In the genomic region with DNA sequence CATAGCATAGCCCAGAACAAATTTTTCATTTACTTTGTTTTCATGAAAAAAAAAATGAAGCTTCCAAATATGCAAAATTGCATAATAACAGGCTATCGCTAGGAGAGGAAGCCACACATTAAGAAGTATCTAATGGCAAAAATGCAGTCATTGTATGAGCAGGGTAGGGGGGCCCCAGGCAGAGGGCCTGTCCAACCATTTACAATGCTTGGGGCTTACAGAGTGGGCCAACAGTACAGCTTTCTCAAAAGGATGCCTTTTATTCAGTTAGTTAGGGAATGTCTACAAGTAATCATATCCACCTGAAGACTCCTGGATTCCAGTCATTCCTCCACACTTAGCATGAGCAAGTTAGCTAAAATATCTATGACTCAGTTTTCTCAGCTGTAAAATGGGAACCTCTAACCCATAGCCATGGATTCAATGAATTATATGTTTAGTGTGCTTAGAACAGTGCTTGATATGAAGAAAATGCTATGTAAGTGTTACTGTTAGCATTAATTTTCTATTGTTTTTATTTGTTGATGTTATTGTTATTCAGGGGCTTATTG, we compare ENCODE assay signal across 23 cellular contexts.
DNase-seq lines count a peak whose midpoint lies in the region; ATAC-seq and TF ChIP-seq lines count a peak whose summit lies in the region.
"Had no signal": no experiment of that assay in that cellular context is flagged by ENCODE, and none has a peak within 500 bp of the region (broad histone marks: within the 10 kb centered on the region; RNA-seq: fewer than 3 reads in every experiment).

No MANE protein-coding gene starts in this region.

- DNase-seq in AG10803 (ENCODE audit: low read depth) (peak; percentile 64), WTC11 (ENCODE audit: low spot score) (no peak), fibroblast of gingiva (ENCODE audit: low read depth) (peak; percentile 24), osteocyte (ENCODE audit: extremely low spot score, unreplicated experiment) (no peak), NCI-H146 (lab: John Stamatoyannopoulos, UW) (no peak), T-helper 2 cell (no peak), Calu3 (no peak)
- DNase-seq: CD8-positive, alpha-beta T cell; DMS153; DND-41; GOT3; HCEC 1CT; NCI-H1048; NCI-H1694 treated with DMSO at 0.1 percent for 48 hours; NCI-H2081; NCI-H2171; NCI-H226; NCI-H510A; NCI-H69; Right ventricle myocardium superior; RPMI8226 had no signal

- CTCF ChIA-PET in WTC11 (lab: Charles Lee): no interaction called here
- CTCF ChIA-PET in Calu3 (lab: Charles Lee): no interaction called here

- POLR2A ChIA-PET in WTC11 (lab: Charles Lee): no interaction called here

- H3K9me3 Mint-ChIP-seq in WTC11 (peaks cover 10% of the 10 kb centered on the region), osteocyte (ENCODE audit: unreplicated experiment) (peaks cover 4% of the 10 kb centered on the region), Calu3 (ENCODE audit: low read depth, unreplicated experiment) (peaks cover 2% of the 10 kb centered on the region)
- H3K9me3 Mint-ChIP-seq: CD8-positive, alpha-beta T cell had no signal

- H3K36me3 Mint-ChIP-seq in WTC11 (peaks cover 3% of the 10 kb centered on the region; the same call in 1 of the 2 replicates), osteocyte (ENCODE audit: unreplicated experiment) (no peaks in the 10 kb centered on the region), Calu3 (ENCODE audit: insufficient read depth, unreplicated experiment) (no peaks in the 10 kb centered on the region)
- H3K36me3 Mint-ChIP-seq: CD8-positive, alpha-beta T cell had no signal

- peaks cover 22% of the 10 kb centered on the region for H3K4me1 Mint-ChIP-seq in WTC11
- peaks cover 22% of the 10 kb centered on the region for H3K4me1 Mint-ChIP-seq in osteocyte (ENCODE audit: unreplicated experiment)
- H3K4me1 Mint-ChIP-seq in Calu3 (ENCODE audit: low read depth, unreplicated experiment): no peaks in the 10 kb centered on the region
- H3K4me1 Mint-ChIP-seq: B cell had no signal

- H3K27ac Mint-ChIP-seq in WTC11 (no peak overlapping the region), osteocyte (ENCODE audit: unreplicated experiment) (peak overlapping the region; percentile 77), Calu3 (ENCODE audit: unreplicated experiment) (no peak overlapping the region)
- H3K27ac Mint-ChIP-seq: B cell; CD8-positive, alpha-beta T cell had no signal

- peak; percentile 62 for ATAC-seq in WTC11
- ATAC-seq: CD8-positive, alpha-beta T cell had no signal

- TF ChIP-seq CTCF in AG10803 (conservative IDR thresholded peaks at IDR 0.05; ENCODE audit: low read length): no peak
- no peak for TF ChIP-seq CTCF in WTC11 (IDR thresholded peaks at IDR 0.05)
- TF ChIP-seq CTCF in osteocyte (IDR thresholded peaks at IDR 0.05): no peak
- TF ChIP-seq CTCF in Calu3 (IDR thresholded peaks at IDR 0.05; ENCODE audit: unreplicated experiment): no peak

- BruUV-seq in Calu3 (replicated peaks; lab: Mats Ljungman, UMichigan): no TSS peak

- intact Hi-C loops in Calu3 (cut with micrococcal nuclease; ENCODE audit: unreplicated experiment): no loop called here

- H3K27me3 Mint-ChIP-seq in WTC11 (ENCODE audit: low read depth) (peaks cover 9% of the 10 kb centered on the region; the same call in 1 of the 2 replicates), osteocyte (ENCODE audit: unreplicated experiment) (peaks cover 2% of the 10 kb centered on the region), Calu3 (ENCODE audit: unreplicated experiment) (peaks cover 28% of the 10 kb centered on the region)
- H3K27me3 Mint-ChIP-seq: B cell had no signal

- H3K4me3 Mint-ChIP-seq in WTC11: no peak overlapping the region
- H3K4me3 Mint-ChIP-seq in osteocyte (ENCODE audit: unreplicated experiment): no peak overlapping the region
- H3K4me3 Mint-ChIP-seq in Calu3 (ENCODE audit: low read depth, unreplicated experiment): no peak overlapping the region
- H3K4me3 Mint-ChIP-seq: B cell; CD8-positive, alpha-beta T cell had no signal

- no peak overlapping the region for H3K4me3 ChIP-seq in AG10803 (ENCODE audit: low read length)
- H3K4me3 ChIP-seq: SJSA1 had no signal

TF ChIP-seq in WTC11, 78 proteins besides CTCF, POLR2A, EP300 and RAD21 (continues in another document):
- TF ChIP-seq, protein P1, sequence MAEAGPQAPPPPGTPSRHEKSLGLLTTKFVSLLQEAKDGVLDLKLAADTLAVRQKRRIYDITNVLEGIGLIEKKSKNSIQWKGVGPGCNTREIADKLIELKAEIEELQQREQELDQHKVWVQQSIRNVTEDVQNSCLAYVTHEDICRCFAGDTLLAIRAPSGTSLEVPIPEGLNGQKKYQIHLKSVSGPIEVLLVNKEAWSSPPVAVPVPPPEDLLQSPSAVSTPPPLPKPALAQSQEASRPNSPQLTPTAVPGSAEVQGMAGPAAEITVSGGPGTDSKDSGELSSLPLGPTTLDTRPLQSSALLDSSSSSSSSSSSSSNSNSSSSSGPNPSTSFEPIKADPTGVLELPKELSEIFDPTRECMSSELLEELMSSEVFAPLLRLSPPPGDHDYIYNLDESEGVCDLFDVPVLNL (CRISPR knock-in tag; IDR thresholded peaks at IDR 0.05; ENCODE audit: borderline replicate concordance, low read depth): no peak
- TF ChIP-seq ZNF423 (CRISPR knock-in tag; IDR thresholded peaks at IDR 0.05) (no peak), FOXK1 (CRISPR knock-in tag; IDR thresholded peaks at IDR 0.05) (no peak), ZNF671 (CRISPR knock-in tag; IDR thresholded peaks at IDR 0.05) (no peak), ZNF532 (CRISPR knock-in tag; IDR thresholded peaks at IDR 0.05; ENCODE audit: borderline replicate concordance) (no peak), FOXJ3 (CRISPR knock-in tag; IDR thresholded peaks at IDR 0.05; ENCODE audit: borderline replicate concordance) (no peak)
- TF ChIP-seq, protein P2, sequence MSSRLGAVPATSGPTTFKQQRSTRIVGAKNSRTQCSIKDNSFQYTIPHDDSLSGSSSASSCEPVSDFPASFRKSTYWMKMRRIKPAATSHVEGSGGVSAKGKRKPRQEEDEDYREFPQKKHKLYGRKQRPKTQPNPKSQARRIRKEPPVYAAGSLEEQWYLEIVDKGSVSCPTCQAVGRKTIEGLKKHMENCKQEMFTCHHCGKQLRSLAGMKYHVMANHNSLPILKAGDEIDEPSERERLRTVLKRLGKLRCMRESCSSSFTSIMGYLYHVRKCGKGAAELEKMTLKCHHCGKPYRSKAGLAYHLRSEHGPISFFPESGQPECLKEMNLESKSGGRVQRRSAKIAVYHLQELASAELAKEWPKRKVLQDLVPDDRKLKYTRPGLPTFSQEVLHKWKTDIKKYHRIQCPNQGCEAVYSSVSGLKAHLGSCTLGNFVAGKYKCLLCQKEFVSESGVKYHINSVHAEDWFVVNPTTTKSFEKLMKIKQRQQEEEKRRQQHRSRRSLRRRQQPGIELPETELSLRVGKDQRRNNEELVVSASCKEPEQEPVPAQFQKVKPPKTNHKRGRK (CRISPR knock-in tag; IDR thresholded peaks at IDR 0.05; ENCODE audit: borderline replicate concordance): no peak
- TF ChIP-seq, protein P3, sequence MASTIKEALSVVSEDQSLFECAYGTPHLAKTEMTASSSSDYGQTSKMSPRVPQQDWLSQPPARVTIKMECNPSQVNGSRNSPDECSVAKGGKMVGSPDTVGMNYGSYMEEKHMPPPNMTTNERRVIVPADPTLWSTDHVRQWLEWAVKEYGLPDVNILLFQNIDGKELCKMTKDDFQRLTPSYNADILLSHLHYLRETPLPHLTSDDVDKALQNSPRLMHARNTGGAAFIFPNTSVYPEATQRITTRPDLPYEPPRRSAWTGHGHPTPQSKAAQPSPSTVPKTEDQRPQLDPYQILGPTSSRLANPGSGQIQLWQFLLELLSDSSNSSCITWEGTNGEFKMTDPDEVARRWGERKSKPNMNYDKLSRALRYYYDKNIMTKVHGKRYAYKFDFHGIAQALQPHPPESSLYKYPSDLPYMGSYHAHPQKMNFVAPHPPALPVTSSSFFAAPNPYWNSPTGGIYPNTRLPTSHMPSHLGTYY (CRISPR knock-in tag; IDR thresholded peaks at IDR 0.05): no peak
- TF ChIP-seq, protein P4, sequence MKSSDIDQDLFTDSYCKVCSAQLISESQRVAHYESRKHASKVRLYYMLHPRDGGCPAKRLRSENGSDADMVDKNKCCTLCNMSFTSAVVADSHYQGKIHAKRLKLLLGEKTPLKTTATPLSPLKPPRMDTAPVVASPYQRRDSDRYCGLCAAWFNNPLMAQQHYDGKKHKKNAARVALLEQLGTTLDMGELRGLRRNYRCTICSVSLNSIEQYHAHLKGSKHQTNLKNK (CRISPR knock-in tag; IDR thresholded peaks at IDR 0.05): no peak

Comparison
In these comparisons a context has a peak if more than half of its experiments do, and no peak if none do; other contexts are left out.
1. DNase-seq: peak in AG10803 (single experiment) and fibroblast of gingiva (single experiment); none in WTC11 (single experiment), osteocyte (single experiment), NCI-H146 (single experiment), T-helper 2 cell (0 of 5) and Calu3 (single experiment).